ENCODE assay signal across 24 cellular contexts in the genomic region with DNA sequence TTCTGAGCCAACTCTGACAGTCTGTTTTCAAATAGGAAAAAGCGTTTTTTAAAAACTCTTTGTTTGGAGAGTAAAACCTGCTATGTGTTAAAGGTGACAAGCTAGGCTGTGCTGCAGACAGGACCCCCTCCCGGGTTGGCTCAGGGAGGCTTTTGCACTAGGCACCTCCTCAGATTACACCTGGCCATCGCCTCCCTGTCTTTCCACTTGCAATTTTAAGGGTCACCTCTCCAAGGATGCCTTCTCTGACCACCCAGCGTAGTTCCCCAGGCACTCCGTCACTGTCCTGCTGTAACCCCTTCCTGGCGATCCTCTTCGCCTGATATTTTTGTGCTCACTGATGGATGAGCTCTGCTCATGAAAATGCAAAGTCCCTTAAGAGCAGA.
DNase-seq lines count a peak whose midpoint lies in the region; ATAC-seq and TF ChIP-seq lines count a peak whose summit lies in the region.
"Had no signal": no experiment of that assay in that cellular context is flagged by ENCODE, and none has a peak within 500 bp of the region (broad histone marks: within the 10 kb centered on the region; RNA-seq: fewer than 3 reads in every experiment).

No MANE protein-coding gene starts in this region.

- CTCF ChIA-PET in activated CD8-positive, alpha-beta memory T cell treated with anti-CD3 and anti-CD28 coated beads, Interleukin-2, amount 10 ng/mL, durations not matched to agents 7 days and 5 days (lab: Charles Lee), result no interaction called here

- no peak for TF ChIP-seq CTCF in endodermal cell (conservative IDR thresholded peaks at IDR 0.05)
- no peak for TF ChIP-seq CTCF in osteocyte (IDR thresholded peaks at IDR 0.05)
- no peak for TF ChIP-seq CTCF in omental fat pad (IDR thresholded peaks at IDR 0.05)

- H3K4me3 ChIP-seq in endodermal cell (ENCODE audit: low read length), result no peak overlapping the region
- H3K4me3 ChIP-seq: MG63 had no signal

- no peaks in the 10 kb centered on the region for H3K9me3 Mint-ChIP-seq in activated CD8-positive, alpha-beta memory T cell treated with anti-CD3 and anti-CD28 coated beads, Interleukin-2, amount 10 ng/mL, durations not matched to agents 7 days and 5 days (ENCODE audit: low read depth)
- H3K9me3 Mint-ChIP-seq in endodermal cell, result no peaks in the 10 kb centered on the region
- no peaks in the 10 kb centered on the region for H3K9me3 Mint-ChIP-seq in osteocyte (ENCODE audit: unreplicated experiment)

- no peaks in the 10 kb centered on the region for H3K36me3 Mint-ChIP-seq in activated CD8-positive, alpha-beta memory T cell treated with anti-CD3 and anti-CD28 coated beads, Interleukin-2, amount 10 ng/mL, durations not matched to agents 7 days and 5 days
- H3K36me3 Mint-ChIP-seq in endodermal cell (ENCODE audit: low read depth), result no peaks in the 10 kb centered on the region
- H3K36me3 Mint-ChIP-seq in osteocyte (ENCODE audit: unreplicated experiment), result no peaks in the 10 kb centered on the region

- H3K27ac Mint-ChIP-seq in activated CD8-positive, alpha-beta memory T cell treated with anti-CD3 and anti-CD28 coated beads, Interleukin-2, amount 10 ng/mL, durations not matched to agents 7 days and 5 days, result no peak overlapping the region
- H3K27ac Mint-ChIP-seq in endodermal cell, result no peak overlapping the region
- no peak overlapping the region for H3K27ac Mint-ChIP-seq in osteocyte (ENCODE audit: unreplicated experiment)

- H3K36me3 ChIP-seq in endodermal cell (ENCODE audit: control insufficient read depth, insufficient read depth, low read length), result no peaks in the 10 kb centered on the region
- H3K36me3 ChIP-seq: MG63 had no signal

- no peaks in the 10 kb centered on the region for H3K27me3 ChIP-seq in endodermal cell (ENCODE audit: control insufficient read depth, insufficient read depth, low read length, poor library complexity, severe bottlenecking)
- H3K27me3 ChIP-seq: MG63 had no signal

- H3K4me1 ChIP-seq in endodermal cell (ENCODE audit: control insufficient read depth, insufficient read depth, low read length), result no peaks in the 10 kb centered on the region

- no peak overlapping the region for H3K27ac ChIP-seq in endodermal cell (ENCODE audit: low read depth, low read length)
- H3K27ac ChIP-seq: RWPE1 had no signal

- WGBS in endodermal cell (ENCODE audit: insufficient coverage in 1 of 2, insufficient read length in 1 of 2), 2 experiments, result 87 to 91% methylated on average over 5 to 7 of the region's 7 CpGs

- DNase-seq in activated CD8-positive, alpha-beta memory T cell treated with anti-CD3 and anti-CD28 coated beads, Interleukin-2, amount 50 U/mL, for 48 hours, result peak; percentile 13
- no peak for DNase-seq in activated CD8-positive, alpha-beta memory T cell treated with anti-CD3 and anti-CD28 coated beads, Interleukin-2, amount 10 ng/mL, durations not matched to agents 7 days and 5 days
- DNase-seq in endodermal cell, result peak; percentile 65
- DNase-seq in osteocyte (ENCODE audit: extremely low spot score, unreplicated experiment), result peak; percentile 53
- no peak for DNase-seq in omental fat pad (ENCODE audit: low spot score)
- no peak for DNase-seq in H4 (ENCODE audit: low spot score)
- DNase-seq in NCI-H2107 treated with DMSO at 0.1 percent for 48 hours (lab: John Stamatoyannopoulos, UW; ENCODE audit: unreplicated experiment), result no peak
- DNase-seq in AG20443 (ENCODE audit: low spot score), result no peak
- DNase-seq: 8988T, ACHN, Calu3, DND-41, H7, IMR-90, KG1, MG63, NCI-H1105 treated with DMSO at 0.1 percent for 48 hours, NCI-H146, NCI-H2029, NCI-H446 treated with DMSO at 0.1 percent for 48 hours, NCI-H526, NCI-H82, SHP77 had no signal

- no peak for ATAC-seq in activated CD8-positive, alpha-beta memory T cell treated with anti-CD3 and anti-CD28 coated beads, Interleukin-2, amount 10 ng/mL, durations not matched to agents 7 days and 5 days
- no peak for ATAC-seq in omental fat pad (ENCODE audit: low FRiP score)

- no peaks in the 10 kb centered on the region for H3K4me1 Mint-ChIP-seq in activated CD8-positive, alpha-beta memory T cell treated with anti-CD3 and anti-CD28 coated beads, Interleukin-2, amount 10 ng/mL, durations not matched to agents 7 days and 5 days
- peaks cover 31% of the 10 kb centered on the region for H3K4me1 Mint-ChIP-seq in endodermal cell
- peaks cover 3% of the 10 kb centered on the region for H3K4me1 Mint-ChIP-seq in osteocyte (ENCODE audit: unreplicated experiment)

- H3K9ac ChIP-seq in endodermal cell (ENCODE audit: extremely low read depth, low read length, poor library complexity, severe bottlenecking), result no peak overlapping the region

- no peak overlapping the region for H3K4me3 Mint-ChIP-seq in activated CD8-positive, alpha-beta memory T cell treated with anti-CD3 and anti-CD28 coated beads, Interleukin-2, amount 10 ng/mL, durations not matched to agents 7 days and 5 days
- no peak overlapping the region for H3K4me3 Mint-ChIP-seq in endodermal cell
- no peak overlapping the region for H3K4me3 Mint-ChIP-seq in osteocyte (ENCODE audit: unreplicated experiment)

- H3K27me3 Mint-ChIP-seq in activated CD8-positive, alpha-beta memory T cell treated with anti-CD3 and anti-CD28 coated beads, Interleukin-2, amount 10 ng/mL, durations not matched to agents 7 days and 5 days, result no peaks in the 10 kb centered on the region
- peaks cover 4% of the 10 kb centered on the region for H3K27me3 Mint-ChIP-seq in endodermal cell (ENCODE audit: insufficient read depth)
- peaks cover 5% of the 10 kb centered on the region for H3K27me3 Mint-ChIP-seq in osteocyte (ENCODE audit: unreplicated experiment)

- H3K9me3 ChIP-seq in endodermal cell (ENCODE audit: control insufficient read depth, low read length), result no peaks in the 10 kb centered on the region
- H3K9me3 ChIP-seq: MG63 had no signal

Comparison
In these comparisons a context has a peak if more than half of its experiments do, and no peak if none do; other contexts are left out.
1. DNase-seq: peak in activated CD8-positive, alpha-beta memory T cell treated with anti-CD3 and anti-CD28 coated beads, Interleukin-2, amount 50 U/mL, for 48 hours (single experiment), endodermal cell (single experiment) and osteocyte (single experiment); none in activated CD8-positive, alpha-beta memory T cell treated with anti-CD3 and anti-CD28 coated beads, Interleukin-2, amount 10 ng/mL, durations not matched to agents 7 days and 5 days (single experiment), omental fat pad (single experiment), H4 (single experiment), NCI-H2107 treated with DMSO at 0.1 percent for 48 hours (single experiment) and AG20443 (single experiment).